9 cellular contexts compared by ENCODE assay signal in genomic region chr13:102724923-102725322, GRCh38. TPM values are rescaled to one million over a fixed set of nuclear protein-coding genes. Genes with fewer than 3 reads are reported as not detected.
DNase-seq lines count a peak whose midpoint lies in the region; ATAC-seq and TF ChIP-seq lines count a peak whose summit lies in the region.
"Had no signal": no experiment of that assay in that cellular context is flagged by ENCODE, and none has a peak within 500 bp of the region (broad histone marks: within the 10 kb centered on the region; RNA-seq: fewer than 3 reads in every experiment).

No MANE protein-coding gene starts in this region.

- no peak overlapping the region for H3K4me3 Mint-ChIP-seq in immature natural killer cell
- H3K4me3 Mint-ChIP-seq: naive thymus-derived CD8-positive, alpha-beta T cell had no signal

- peaks cover 0 to 3% (median 0%) of the 10 kb centered on the region in 6 donors for H3K9me3 Mint-ChIP-seq in immature natural killer cell

- H3K27me3 Mint-ChIP-seq in immature natural killer cell (ENCODE audit: low read depth in 3 of 3): peaks cover 2 to 9% (median 7%) of the 10 kb centered on the region in 3 donors

- H3K36me3 Mint-ChIP-seq in immature natural killer cell: no peaks in the 10 kb centered on the region

- DNase-seq in GM10266 (ENCODE audit: extremely low spot score) (no peak), HuH-7.5 (ENCODE audit: low spot score) (peak; percentile 10), immature natural killer cell (peak; percentile 13 to 40 (median 26)), AG08396 (ENCODE audit: low spot score) (no peak), stomach (no peak)
- DNase-seq in activated CD4-positive, alpha-beta T cell treated with anti-CD3 and anti-CD28 coated beads, Interleukin-2, amount 50 U/mL, for 4 hours: no peak

- no peaks in the 10 kb centered on the region for H3K9me3 ChIP-seq in stomach

- H3K4me1 Mint-ChIP-seq in immature natural killer cell: peaks cover 20 to 25% of the 10 kb centered on the region in 2 donors

- WGBS in stomach, 5 donors: 74 to 77% (median 75%) methylated on average over 6 of the region's 6 CpGs

- H3K4me3 ChIP-seq in stomach: no peak overlapping the region

- H3K27ac Mint-ChIP-seq in immature natural killer cell: peak overlapping the region in 3 of 6 donors; percentile 42 to 77 (median 69)
- H3K27ac Mint-ChIP-seq: naive thymus-derived CD8-positive, alpha-beta T cell had no signal

- TF ChIP-seq CTCF in GM10266 (IDR thresholded peaks at IDR 0.05; ENCODE audit: control insufficient read depth, insufficient read depth, low read depth, missing control alignments): peak; percentile 16
- peak in 2 of 7 experiments; percentile 6 to 8 for TF ChIP-seq CTCF in stomach (IDR thresholded peaks at IDR 0.05)

- peak; percentile 88 for ATAC-seq in SK-N-SH treated with all-trans-retinoic acid at 6 μM for 48 hours
- ATAC-seq: naive thymus-derived CD8-positive, alpha-beta T cell had no signal

- H3K36me3 ChIP-seq in stomach: no peaks in the 10 kb centered on the region

- TF ChIP-seq POLR2A in stomach (IDR thresholded peaks at IDR 0.05): no peak

- intact Hi-C loops in stomach (cut with DNase I; ENCODE audit: low total_unique reads): no loop called here

- H3K4me1 ChIP-seq in stomach: no peaks in the 10 kb centered on the region

- no peak for TF ChIP-seq EP300 in stomach (IDR thresholded peaks at IDR 0.05)

- no peak overlapping the region for H3K27ac ChIP-seq in stomach

- no peaks in the 10 kb centered on the region for H3K27me3 ChIP-seq in stomach

TF ChIP-seq in SK-N-SH treated with all-trans-retinoic acid at 6 μM for 48 hours, 23 proteins besides CTCF, POLR2A, EP300 and RAD21:
- TF ChIP-seq RARB (CRISPR knock-in tag; IDR thresholded peaks at IDR 0.05) (no peak), CSRNP3 (CRISPR knock-in tag; IDR thresholded peaks at IDR 0.05) (no peak), PATZ1 (CRISPR knock-in tag; IDR thresholded peaks at IDR 0.05; ENCODE audit: borderline replicate concordance) (no peak), ISL1 (CRISPR knock-in tag; IDR thresholded peaks at IDR 0.05) (no peak), ARNTL (CRISPR knock-in tag; IDR thresholded peaks at IDR 0.05; ENCODE audit: borderline replicate concordance, low read depth) (no peak)

RNA-seq across cellular contexts. Expression of gene METTL21C, which starts 30.1 kb away (rescaled TPM):
- polyA plus RNA-seq in immature natural killer cell (not detected), stomach (not detected)
- not detected for total RNA-seq in stomach
- total RNA-seq: naive thymus-derived CD8-positive, alpha-beta T cell; T-helper 1 cell treated with Interleukin-12 subunit alpha and Interleukin-12 subunit beta and Interleukin-4 antibody, amounts not matched to agents 30 ng/mL and 1 ng/mL, for 36 hours had no signal

RNA-seq across cellular contexts. Expression of gene TEX30, which starts 48.7 kb away (rescaled TPM):
- polyA plus RNA-seq in immature natural killer cell: 10 to 100 TPM; 24.3 to 30.8 (median 24.5) TPM
- total RNA-seq in stomach: 10 to 100 TPM in 3 of 5 donors, 1 to 10 TPM in 1, not detected in 1; 8.9 to 50.7 (median 11.9) TPM
- polyA plus RNA-seq in stomach: 10 to 100 TPM in 2 of 3 donors, 1 to 10 TPM in 1; 8.6 to 12.2 (median 10.4) TPM

Comparison
In these comparisons a context has a peak if more than half of its experiments do, and no peak if none do; other contexts are left out.
1. DNase-seq: peak in HuH-7.5 (single experiment) and immature natural killer cell (3 of 3); none in GM10266 (single experiment), AG08396 (single experiment), stomach (single experiment) and activated CD4-positive, alpha-beta T cell treated with anti-CD3 and anti-CD28 coated beads, Interleukin-2, amount 50 U/mL, for 4 hours (0 of 2).